24 cellular contexts compared by ENCODE assay signal in genomic region chr18:66328280-66328947, GRCh38.
"Had no signal": no experiment of that assay in that cellular context is flagged by ENCODE, and none has a peak within 500 bp of the region (broad histone marks: within the 10 kb centered on the region; RNA-seq: fewer than 3 reads in every experiment).

No MANE protein-coding gene starts in this region.

- H3K36me3 Mint-ChIP-seq: T-cell had no signal

- H3K4me3 Mint-ChIP-seq: T-cell; T-helper 1 cell treated with Interleukin-12 subunit alpha and Interleukin-12 subunit beta and Interleukin-4 antibody, amounts not matched to agents 30 μg/mL and 1 μg/mL, for 36 hours had no signal

- H3K9me3 ChIP-seq: MG63, SK-N-SH had no signal

- H3K36me3 ChIP-seq: MG63 had no signal

- DNase-seq: IMR-90, Karpas-422, KG1, MG63, NCI-H1092, NCI-H1105 treated with DMSO at 0.1 percent for 48 hours, NCI-H1436, NCI-H187, NCI-H2029, NCI-H2081 treated with DMSO at 0.1 percent for 48 hours, NCI-H2171, NCI-H524, NCI-H69, NCI-H774, PC-3, SHP77, SK-N-SH, SW 1271, T-cell had no signal

- ATAC-seq: HepG2, Panc1, PC-3, T-cell had no signal

- H3K27me3 Mint-ChIP-seq: T-cell had no signal

- H3K27ac ChIP-seq: HL-60, RWPE1 had no signal

- H3K9me3 Mint-ChIP-seq: T-helper 1 cell treated with Interleukin-12 subunit alpha and Interleukin-12 subunit beta and Interleukin-4 antibody, amounts not matched to agents 30 μg/mL and 1 μg/mL, for 36 hours had no signal

- H3K4me3 ChIP-seq: MG63 had no signal

- H3K4me2 ChIP-seq: SK-N-SH had no signal

- H3K27me3 ChIP-seq: MG63 had no signal

- H3K27ac Mint-ChIP-seq: T-cell; T-helper 1 cell treated with Interleukin-12 subunit alpha and Interleukin-12 subunit beta and Interleukin-4 antibody, amounts not matched to agents 30 μg/mL and 1 μg/mL, for 36 hours had no signal

- H3K9me2 ChIP-seq: SK-N-SH had no signal

- H3K4me1 Mint-ChIP-seq: T-cell had no signal
